Comparison of ENCODE assay signal across 25 cellular contexts in genomic region chr3:44248152-44248551, GRCh38. TPM values are rescaled to one million over a fixed set of nuclear protein-coding genes. Genes with fewer than 3 reads are reported as not detected.
"Had no signal": no experiment of that assay in that cellular context is flagged by ENCODE, and none has a peak within 500 bp of the region (broad histone marks: within the 10 kb centered on the region; RNA-seq: fewer than 3 reads in every experiment).

No MANE protein-coding gene starts in this region.

- ATAC-seq: HepG2, Panc1, PC-3 had no signal

- H3K27ac ChIP-seq: KMS-11, RWPE1 had no signal

- DNase-seq: IMR-90, Kasumi-1, MM.1S, NCI-H1092 treated with DMSO at 0.1 percent for 48 hours, NCI-H1436, NCI-H187, NCI-H2029, NCI-H2081 treated with DMSO at 0.1 percent for 48 hours, NCI-H2171 treated with DMSO at 0.1 percent for 48 hours, NCI-H345, NCI-H446 treated with DMSO at 0.1 percent for 48 hours, NCI-H510A treated with DMSO at 0.1 percent for 48 hours, NCI-H526, NCI-H82, PC-3, SHP77, SK-N-SH, T-helper 1 cell had no signal

RNA-seq across cellular contexts. Expression of gene TOPAZ1, which starts 6.5 kb away (rescaled TPM):
- total RNA-seq: HepG2, HT1080, IMR-90, M059J, PC-3, SK-MEL-5 had no signal
- polyA plus RNA-seq: HepG2, IMR-90, SK-N-SH had no signal
